ENCODE assay signal across 9 cellular contexts in the genomic region with DNA sequence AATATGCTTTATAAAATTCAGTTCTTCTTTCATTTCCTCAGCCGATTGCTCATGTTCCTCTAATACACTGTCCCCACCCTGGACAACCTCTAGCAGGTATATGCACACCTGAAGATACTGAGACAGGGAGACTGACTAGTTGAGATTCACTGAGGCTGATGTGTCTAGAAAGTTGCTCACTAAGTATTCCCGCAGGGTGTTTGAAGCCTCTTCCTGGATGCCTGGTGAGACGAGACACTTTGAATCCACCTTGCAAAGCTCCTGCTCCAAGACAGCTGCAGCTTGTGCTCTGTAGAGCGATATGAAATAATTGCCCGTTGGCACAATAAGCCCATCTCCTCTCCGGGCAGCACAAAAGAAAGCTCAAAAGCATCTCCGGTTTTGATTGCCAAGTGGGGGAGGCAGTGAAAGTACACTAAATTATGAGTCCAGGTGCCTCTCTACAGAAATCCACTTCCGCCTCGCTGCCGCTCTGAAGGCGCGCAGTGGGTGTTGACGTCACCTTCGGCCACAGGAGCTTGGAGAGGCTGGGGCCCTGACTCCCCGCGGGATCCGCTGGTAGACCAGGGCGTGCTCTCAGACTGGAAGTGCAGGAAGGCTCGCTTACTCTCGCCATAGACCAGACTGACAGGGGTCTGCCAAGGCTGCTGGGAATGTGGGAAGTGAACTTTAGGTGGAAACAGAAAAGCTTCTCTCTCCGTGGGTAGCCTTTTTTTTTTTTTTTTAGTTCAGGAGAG. TPM values are rescaled to one million over a fixed set of nuclear protein-coding genes. Genes with fewer than 3 reads are reported as not detected.
A peak's percentile ranks its signal among the peaks of the same experiment; 100 is the strongest.
DNase-seq lines count a peak whose midpoint lies in the region; ATAC-seq and TF ChIP-seq lines count a peak whose summit lies in the region.
"Had no signal": no experiment of that assay in that cellular context is flagged by ENCODE, and none has a peak within 500 bp of the region (broad histone marks: within the 10 kb centered on the region; RNA-seq: fewer than 3 reads in every experiment).

No MANE protein-coding gene starts in this region.

- H3K4me3 ChIP-seq in GM06990 (replicated peaks; ENCODE audit: low read depth, low read length), result peak overlapping the region; percentile 36

- ATAC-seq in T-cell (replicated peaks in 1 of 4), result peak; percentile 90 to 100 (median 96)

- no peak for TF ChIP-seq CTCF in GM06990 (IDR thresholded peaks at IDR 0.05; ENCODE audit: insufficient read depth, low read length, poor library complexity, severe bottlenecking)

- H3K9me3 Mint-ChIP-seq in T-cell, result no peaks in the 10 kb centered on the region

- peaks cover 9 to 11% of the 10 kb centered on the region in 2 donors for H3K27me3 Mint-ChIP-seq in T-cell

- no peaks in the 10 kb centered on the region for H3K36me3 ChIP-seq in GM06990 (ENCODE audit: control insufficient read depth, insufficient read depth, low read length)

- H3K4me3 Mint-ChIP-seq in T-cell, result peak overlapping the region; percentile 77 to 88 (median 82)

- peaks cover 16 to 19% (median 17%) of the 10 kb centered on the region in 3 donors for H3K4me1 Mint-ChIP-seq in T-cell

- POLR2A ChIA-PET in T-cell (lab: Charles Lee), result interaction anchor here (0.6 to 0.9 kb wide), 7 partner anchors 12 to 1145 kb away, joined by 3 to 6 read pairs (median 4); no protein-coding TSS in a partner anchor

- H3K27ac Mint-ChIP-seq in T-cell, result peak overlapping the region; percentile 49 to 73

- CTCF ChIA-PET in T-cell (lab: Charles Lee), result interaction anchor here (0.6 to 2.6 kb wide), 12 partner anchors 9 to 135 kb away, joined by 3 to 24 read pairs (median 4); no protein-coding TSS in a partner anchor

- peaks cover 4% of the 10 kb centered on the region for H3K36me3 Mint-ChIP-seq in T-cell

- DNase-seq in GM06990 (ENCODE audit: extremely low read depth, insufficient read length) (peak; percentile 76), HCEC 1CT (peak; percentile 20), NCI-H1048 (lab: John Stamatoyannopoulos, UW) (peak; percentile 11), T-cell (peak; percentile 42 to 82 (median 68)), amniotic epithelial cell (ENCODE audit: low read depth) (peak; percentile 50), islet precursor cell (peak; percentile 62), GDM1 (lab: John Stamatoyannopoulos, UW) (no peak)
- DNase-seq in stimulated activated CD4-positive, alpha-beta T cell treated with anti-CD3 and anti-CD28 coated beads, Interleukin-1b, Interleukin-23, amount 100 ng/mL, for 4 hours (ENCODE audit: low read depth in 2 of 2), result peak; percentile 39 to 43

- H3K27me3 ChIP-seq in GM06990 (replicated peaks; ENCODE audit: control insufficient read depth, insufficient read depth, low read length), result no peaks in the 10 kb centered on the region; the same call in none of the 2 replicates

RNA-seq across cellular contexts. Expression of a gene that starts 46.3 kb away (rescaled TPM):
- total RNA-seq in T-cell, result 10 to 100 TPM in 4 of 5 donors, 1 to 10 TPM in 1; 8.6 to 22.8 (median 17.7) TPM

RNA-seq across cellular contexts. Expression of a gene that starts 50.0 kb away (rescaled TPM):
- not detected for total RNA-seq in T-cell
- total RNA-seq: activated CD8-positive, alpha-beta memory T cell treated with anti-CD3 and anti-CD28 coated beads for 36 hours had no signal

RNA-seq across cellular contexts. Expression of a gene that starts 54.8 kb away (rescaled TPM):
- total RNA-seq in T-cell, result not detected
